In the genomic region with DNA sequence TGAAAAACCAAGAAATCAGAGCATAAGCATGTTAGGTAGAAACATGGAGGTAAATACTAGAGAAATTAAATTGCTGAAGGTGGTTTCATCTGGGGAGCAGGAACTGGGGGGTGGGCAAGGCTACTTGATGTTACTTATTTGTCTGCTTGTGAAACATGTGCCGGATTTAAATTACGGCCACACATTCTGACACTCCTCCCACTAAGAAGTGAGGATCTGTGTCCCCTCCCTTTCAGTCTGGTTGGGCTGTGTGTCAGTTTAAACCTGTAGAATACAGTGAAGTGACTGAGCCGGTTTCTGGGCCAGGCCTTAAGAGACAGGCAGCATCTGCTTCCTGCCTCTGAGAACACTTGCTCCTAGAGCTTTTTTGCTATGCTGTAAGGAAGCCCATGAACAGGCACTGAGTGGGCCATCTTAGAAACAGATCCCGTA, we compare ENCODE assay signal across 11 cellular contexts. TPM values are rescaled to one million over a fixed set of nuclear protein-coding genes. Genes with fewer than 3 reads are reported as not detected.
DNase-seq lines count a peak whose midpoint lies in the region; ATAC-seq and TF ChIP-seq lines count a peak whose summit lies in the region.
"Had no signal": no experiment of that assay in that cellular context is flagged by ENCODE, and none has a peak within 500 bp of the region (broad histone marks: within the 10 kb centered on the region; RNA-seq: fewer than 3 reads in every experiment).

No MANE protein-coding gene starts in this region.

- peaks cover 73% of the 10 kb centered on the region for H3K79me2 ChIP-seq in OCI-LY7 (ENCODE audit: insufficient read depth, low read depth, low read length)
- H3K79me2 ChIP-seq in smooth muscle cell (ENCODE audit: low read depth) = peaks cover 26% of the 10 kb centered on the region

- H3K9me2 ChIP-seq in OCI-LY7 (ENCODE audit: insufficient read depth, low read length) = no peaks in the 10 kb centered on the region

- ATAC-seq in stimulated activated effector memory CD8-positive, alpha-beta T cell treated with anti-CD3 and anti-CD28 coated beads, Interleukin-12 subunit alpha, Interleukin-12 subunit beta, amount 100 ng/mL, for 72 hours = no peak
- ATAC-seq: gastroesophageal sphincter had no signal

- WGBS in smooth muscle cell (ENCODE audit: low lambda C conversion rate) = 23% methylated on average over 4 of the region's 4 CpGs

- H3K9me3 ChIP-seq in OCI-LY7 (ENCODE audit: low read length) (no peaks in the 10 kb centered on the region), smooth muscle cell (replicated peaks; ENCODE audit: low read depth) (no peaks in the 10 kb centered on the region)
- H3K9me3 ChIP-seq: gastroesophageal sphincter, spleen had no signal

- peaks cover 68% of the 10 kb centered on the region for H3K36me3 ChIP-seq in OCI-LY7 (ENCODE audit: insufficient read depth, low read length)
- H3K36me3 ChIP-seq in smooth muscle cell (ENCODE audit: low read depth) = peaks cover 28% of the 10 kb centered on the region

- CTCF ChIA-PET in activated naive CD4-positive, alpha-beta T cell treated with anti-CD3 and anti-CD28 coated beads, Interleukin-2, amount 10 ng/mL, durations not matched to agents 7 days and 5 days (lab: Charles Lee) = interaction anchor here (1.4 to 1.8 kb wide), 2 partner anchors 18 to 156 kb away, joined by 3 to 6 read pairs; no protein-coding TSS in a partner anchor
- CTCF ChIA-PET in activated naive CD4-positive, alpha-beta T cell treated with anti-CD3 and anti-CD28 coated beads for 36 hours (lab: Charles Lee) = no interaction called here
- CTCF ChIA-PET in OCI-LY7 (lab: Charles Lee; ENCODE audit: unreplicated experiment) = no interaction called here

- H3K36me3 Mint-ChIP-seq in activated naive CD4-positive, alpha-beta T cell treated with anti-CD3 and anti-CD28 coated beads, Interleukin-2, amount 10 ng/mL, durations not matched to agents 7 days and 5 days = peaks cover 41% of the 10 kb centered on the region
- H3K36me3 Mint-ChIP-seq in activated naive CD4-positive, alpha-beta T cell treated with anti-CD3 and anti-CD28 coated beads for 36 hours (ENCODE audit: low read depth) = peaks cover 46% of the 10 kb centered on the region
- peaks cover 45% of the 10 kb centered on the region for H3K36me3 Mint-ChIP-seq in brain
- peaks cover 88% of the 10 kb centered on the region for H3K36me3 Mint-ChIP-seq in stimulated activated effector memory CD8-positive, alpha-beta T cell treated with anti-CD3 and anti-CD28 coated beads, Interleukin-12 subunit alpha, Interleukin-12 subunit beta, amount 100 ng/mL, for 72 hours

- peak overlapping the region; percentile 51 for H3K27ac Mint-ChIP-seq in activated naive CD4-positive, alpha-beta T cell treated with anti-CD3 and anti-CD28 coated beads, Interleukin-2, amount 10 ng/mL, durations not matched to agents 7 days and 5 days
- H3K27ac Mint-ChIP-seq in activated naive CD4-positive, alpha-beta T cell treated with anti-CD3 and anti-CD28 coated beads for 36 hours = no peak overlapping the region
- peak overlapping the region in 4 of 5 experiments; percentile 42 to 100 (median 84) for H3K27ac Mint-ChIP-seq in brain
- no peak overlapping the region for H3K27ac Mint-ChIP-seq in stimulated activated effector memory CD8-positive, alpha-beta T cell treated with anti-CD3 and anti-CD28 coated beads, Interleukin-12 subunit alpha, Interleukin-12 subunit beta, amount 100 ng/mL, for 72 hours

- POLR2A ChIA-PET in OCI-LY7 (lab: Charles Lee) = interaction anchor here (1.5 to 2.4 kb wide), 2 partner anchors 14 to 31 kb away, joined by 4 to 6 read pairs; a partner anchor contains a TSS

- H3F3A ChIP-seq in smooth muscle cell (ENCODE audit: low read depth) = peaks cover 27% of the 10 kb centered on the region

- no peaks in the 10 kb centered on the region for H3K9me3 Mint-ChIP-seq in activated naive CD4-positive, alpha-beta T cell treated with anti-CD3 and anti-CD28 coated beads, Interleukin-2, amount 10 ng/mL, durations not matched to agents 7 days and 5 days
- no peaks in the 10 kb centered on the region for H3K9me3 Mint-ChIP-seq in activated naive CD4-positive, alpha-beta T cell treated with anti-CD3 and anti-CD28 coated beads for 36 hours
- peaks cover 0 to 3% (median 2%) of the 10 kb centered on the region in 5 experiments for H3K9me3 Mint-ChIP-seq in brain
- H3K9me3 Mint-ChIP-seq in stimulated activated effector memory CD8-positive, alpha-beta T cell treated with anti-CD3 and anti-CD28 coated beads, Interleukin-12 subunit alpha, Interleukin-12 subunit beta, amount 100 ng/mL, for 72 hours = no peaks in the 10 kb centered on the region

- no peak overlapping the region for H3K4me3 ChIP-seq in OCI-LY7 (ENCODE audit: low read depth, low read length, poor library complexity, severe bottlenecking)
- no peak overlapping the region for H3K4me3 ChIP-seq in smooth muscle cell
- H3K4me3 ChIP-seq: gastroesophageal sphincter, spleen had no signal

- H4K20me1 ChIP-seq in OCI-LY7 (ENCODE audit: insufficient read depth, low read length) (peaks cover 19% of the 10 kb centered on the region; the same call in 1 of the 2 replicates), smooth muscle cell (ENCODE audit: low read depth) (peaks cover 15% of the 10 kb centered on the region)

- intact Hi-C loops in activated naive CD4-positive, alpha-beta T cell treated with anti-CD3 and anti-CD28 coated beads for 36 hours (cut with micrococcal nuclease) = loop anchor here (5.0 kb wide), 1 partner anchor 34 kb away; no protein-coding TSS in a partner anchor
- intact Hi-C loops in OCI-LY7 (cut with micrococcal nuclease; ENCODE audit: unreplicated experiment) = no loop called here

- TF ChIP-seq CTCF in OCI-LY7 (conservative IDR thresholded peaks at IDR 0.05; ENCODE audit: low read length) = no peak
- no peak for TF ChIP-seq CTCF in brain (conservative IDR thresholded peaks at IDR 0.05)
- no peak for TF ChIP-seq CTCF in smooth muscle cell (IDR thresholded peaks at IDR 0.05; ENCODE audit: borderline replicate concordance, insufficient read depth, poor library complexity, severe bottlenecking)

- DNase-seq in activated naive CD4-positive, alpha-beta T cell treated with anti-CD3 and anti-CD28 coated beads, Interleukin-2, amount 10 ng/mL, durations not matched to agents 7 days and 5 days = no peak
- DNase-seq in activated naive CD4-positive, alpha-beta T cell treated with anti-CD3 and anti-CD28 coated beads for 36 hours = no peak
- DNase-seq in OCI-LY7 (ENCODE audit: low spot score) (peak; percentile 74), smooth muscle cell (lab: John Stamatoyannopoulos, UW; ENCODE audit: unreplicated experiment) (no peak), DMS79 treated with DMSO at 0.1 percent for 48 hours (lab: John Stamatoyannopoulos, UW) (no peak), GM03348 (ENCODE audit: low spot score) (no peak)
- no peak for DNase-seq in stimulated activated effector memory CD8-positive, alpha-beta T cell treated with anti-CD3 and anti-CD28 coated beads, Interleukin-12 subunit alpha, Interleukin-12 subunit beta, amount 100 ng/mL, for 72 hours (ENCODE audit: low spot score in 2 of 2)
- DNase-seq: NCI-H1105 treated with DMSO at 0.1 percent for 48 hours, spleen had no signal

- peak overlapping the region; percentile 92 for H3K27ac ChIP-seq in OCI-LY7 (ENCODE audit: low read depth, low read length, poor library complexity, severe bottlenecking)
- peak overlapping the region; percentile 92 for H3K27ac ChIP-seq in smooth muscle cell (ENCODE audit: low read depth)
- H3K27ac ChIP-seq: gastroesophageal sphincter had no signal

- peak overlapping the region; percentile 20 for H3K9ac ChIP-seq in smooth muscle cell (ENCODE audit: low read depth)

- H3K27me3 Mint-ChIP-seq in activated naive CD4-positive, alpha-beta T cell treated with anti-CD3 and anti-CD28 coated beads, Interleukin-2, amount 10 ng/mL, durations not matched to agents 7 days and 5 days = peaks cover 4% of the 10 kb centered on the region
- no peaks in the 10 kb centered on the region for H3K27me3 Mint-ChIP-seq in activated naive CD4-positive, alpha-beta T cell treated with anti-CD3 and anti-CD28 coated beads for 36 hours (ENCODE audit: low read depth)
- peaks cover 16% of the 10 kb centered on the region for H3K27me3 Mint-ChIP-seq in brain

- H2AFZ ChIP-seq in OCI-LY7 (ENCODE audit: low read length) = no peak overlapping the region
- peak overlapping the region; percentile 78 for H2AFZ ChIP-seq in smooth muscle cell (ENCODE audit: low read depth)

- H3K4me1 ChIP-seq in OCI-LY7 (ENCODE audit: insufficient read depth, low read length, poor library complexity, severe bottlenecking) (peaks cover 74% of the 10 kb centered on the region), smooth muscle cell (ENCODE audit: low read depth) (peaks cover 17% of the 10 kb centered on the region)

- BruUV-seq in OCI-LY7 (replicated peaks; lab: Mats Ljungman, UMichigan) = no TSS peak

- H3K4me1 Mint-ChIP-seq in activated naive CD4-positive, alpha-beta T cell treated with anti-CD3 and anti-CD28 coated beads, Interleukin-2, amount 10 ng/mL, durations not matched to agents 7 days and 5 days = peaks cover 59% of the 10 kb centered on the region
- peaks cover 34% of the 10 kb centered on the region for H3K4me1 Mint-ChIP-seq in activated naive CD4-positive, alpha-beta T cell treated with anti-CD3 and anti-CD28 coated beads for 36 hours (ENCODE audit: low read depth)
- peaks cover 50% of the 10 kb centered on the region for H3K4me1 Mint-ChIP-seq in brain
- H3K4me1 Mint-ChIP-seq in stimulated activated effector memory CD8-positive, alpha-beta T cell treated with anti-CD3 and anti-CD28 coated beads, Interleukin-12 subunit alpha, Interleukin-12 subunit beta, amount 100 ng/mL, for 72 hours = peaks cover 46% of the 10 kb centered on the region

- H3K4me2 ChIP-seq in OCI-LY7 (ENCODE audit: low read length) (peak overlapping the region; percentile 92), smooth muscle cell (peak overlapping the region; percentile 88)

- H3K4me3 Mint-ChIP-seq in activated naive CD4-positive, alpha-beta T cell treated with anti-CD3 and anti-CD28 coated beads, Interleukin-2, amount 10 ng/mL, durations not matched to agents 7 days and 5 days = no peak overlapping the region
- no peak overlapping the region for H3K4me3 Mint-ChIP-seq in activated naive CD4-positive, alpha-beta T cell treated with anti-CD3 and anti-CD28 coated beads for 36 hours
- peak overlapping the region in 3 of 5 experiments; percentile 10 to 52 (median 38) for H3K4me3 Mint-ChIP-seq in brain
- no peak overlapping the region for H3K4me3 Mint-ChIP-seq in stimulated activated effector memory CD8-positive, alpha-beta T cell treated with anti-CD3 and anti-CD28 coated beads, Interleukin-12 subunit alpha, Interleukin-12 subunit beta, amount 100 ng/mL, for 72 hours

- no peaks in the 10 kb centered on the region for H3K27me3 ChIP-seq in smooth muscle cell (ENCODE audit: low read depth)
- H3K27me3 ChIP-seq: gastroesophageal sphincter, spleen had no signal

RNA-seq across cellular contexts. Expression of a gene that starts 2.3 kb away (rescaled TPM):
- 100 to 1,000 TPM; 271 to 272 TPM for total RNA-seq in activated naive CD4-positive, alpha-beta T cell treated with anti-CD3 and anti-CD28 coated beads for 36 hours
- total RNA-seq in OCI-LY7 (2014; rRNA removed; shearing (Covaris generic)) = 352 and 392 TPM in 2 replicates
- 330 and 336 TPM in 2 replicates for total RNA-seq in OCI-LY7 (2022)
- polyA plus RNA-seq in brain (ENCODE audit: insufficient read depth, low read depth, low replicate concordance) = 41.7 TPM
- 150 and 208 TPM in 2 replicates for total RNA-seq in smooth muscle cell
- polyA plus RNA-seq in smooth muscle cell = 85.0 and 93.0 TPM in 2 replicates

RNA-seq across cellular contexts. Expression of a gene that starts 29.3 kb away (rescaled TPM):
- total RNA-seq in activated naive CD4-positive, alpha-beta T cell treated with anti-CD3 and anti-CD28 coated beads for 36 hours = 10 to 100 TPM; 41.0 to 46.2 TPM
- total RNA-seq in OCI-LY7 (2014; rRNA removed; shearing (Covaris generic)) = 29.3 and 30.1 TPM in 2 replicates
- 61.2 and 63.6 TPM in 2 replicates for total RNA-seq in OCI-LY7 (2022)
- polyA plus RNA-seq in brain (ENCODE audit: insufficient read depth, low read depth, low replicate concordance) = 8.1 TPM
- 13.0 and 21.3 TPM in 2 replicates for total RNA-seq in smooth muscle cell
- polyA plus RNA-seq in smooth muscle cell = 15.1 and 16.9 TPM in 2 replicates

RNA-seq across cellular contexts. Expression of a gene that starts 29.9 kb away (rescaled TPM):
- total RNA-seq in activated naive CD4-positive, alpha-beta T cell treated with anti-CD3 and anti-CD28 coated beads for 36 hours = 10 to 100 TPM; 24.9 to 26.5 TPM
- total RNA-seq in OCI-LY7 (2014; rRNA removed; shearing (Covaris generic)) = 30.9 and 42.0 TPM in 2 replicates
- 25.4 and 30.4 TPM in 2 replicates for total RNA-seq in OCI-LY7 (2022)
- 11.2 TPM for polyA plus RNA-seq in brain (ENCODE audit: insufficient read depth, low read depth, low replicate concordance)
- total RNA-seq in smooth muscle cell = 4.2 and 10.8 TPM in 2 replicates
- 12.1 and 17.5 TPM in 2 replicates for polyA plus RNA-seq in smooth muscle cell

Comparison
In these comparisons a context has a peak if more than half of its experiments do, and no peak if none do; other contexts are left out.
1. H3K27ac Mint-ChIP-seq: peak in activated naive CD4-positive, alpha-beta T cell treated with anti-CD3 and anti-CD28 coated beads, Interleukin-2, amount 10 ng/mL, durations not matched to agents 7 days and 5 days (single experiment) and brain (4 of 5); none in activated naive CD4-positive, alpha-beta T cell treated with anti-CD3 and anti-CD28 coated beads for 36 hours (single experiment) and stimulated activated effector memory CD8-positive, alpha-beta T cell treated with anti-CD3 and anti-CD28 coated beads, Interleukin-12 subunit alpha, Interleukin-12 subunit beta, amount 100 ng/mL, for 72 hours (single experiment).
2. H3K4me3 Mint-ChIP-seq: peak in brain (3 of 5); none in activated naive CD4-positive, alpha-beta T cell treated with anti-CD3 and anti-CD28 coated beads, Interleukin-2, amount 10 ng/mL, durations not matched to agents 7 days and 5 days (single experiment), activated naive CD4-positive, alpha-beta T cell treated with anti-CD3 and anti-CD28 coated beads for 36 hours (single experiment) and stimulated activated effector memory CD8-positive, alpha-beta T cell treated with anti-CD3 and anti-CD28 coated beads, Interleukin-12 subunit alpha, Interleukin-12 subunit beta, amount 100 ng/mL, for 72 hours (single experiment).